Comparison of ENCODE assay signal across 13 cellular contexts in the genomic region with DNA sequence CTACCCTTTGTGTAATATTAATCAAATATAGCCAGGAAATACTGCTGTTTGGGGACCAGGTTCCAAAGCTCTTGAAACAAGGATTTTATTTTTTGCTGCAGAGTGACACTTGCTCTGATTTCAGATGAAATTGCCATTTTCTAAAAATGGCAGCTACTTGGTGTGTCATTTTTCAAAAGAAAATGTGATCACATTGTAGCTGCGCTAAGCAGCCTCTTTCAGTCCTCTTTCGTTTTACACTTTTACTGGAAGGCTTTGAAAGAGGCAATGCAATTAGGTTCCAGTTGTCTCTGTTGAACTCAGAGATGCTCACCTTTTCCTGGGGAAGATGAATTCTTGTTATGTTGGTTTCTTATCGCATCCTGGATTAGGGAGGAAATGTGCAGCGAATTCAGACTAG.
DNase-seq lines count a peak whose midpoint lies in the region; ATAC-seq and TF ChIP-seq lines count a peak whose summit lies in the region.
"Had no signal": no experiment of that assay in that cellular context is flagged by ENCODE, and none has a peak within 500 bp of the region (broad histone marks: within the 10 kb centered on the region; RNA-seq: fewer than 3 reads in every experiment).

No MANE protein-coding gene starts in this region.

- no peaks in the 10 kb centered on the region for H3K27me3 Mint-ChIP-seq in activated CD4-positive, alpha-beta memory T cell treated with anti-CD3 and anti-CD28 coated beads for 36 hours
- H3K27me3 Mint-ChIP-seq in activated CD4-positive, alpha-beta memory T cell treated with anti-CD3 and anti-CD28 coated beads, Interleukin-2, amount 10 ng/mL, durations not matched to agents 7 days and 5 days = no peaks in the 10 kb centered on the region
- no peaks in the 10 kb centered on the region for H3K27me3 Mint-ChIP-seq in T-helper 17 cell
- H3K27me3 Mint-ChIP-seq in nephron (ENCODE audit: low read depth) = no peaks in the 10 kb centered on the region

- no peaks in the 10 kb centered on the region for H3K9me3 Mint-ChIP-seq in activated CD4-positive, alpha-beta memory T cell treated with anti-CD3 and anti-CD28 coated beads for 36 hours
- no peaks in the 10 kb centered on the region for H3K9me3 Mint-ChIP-seq in activated CD4-positive, alpha-beta memory T cell treated with anti-CD3 and anti-CD28 coated beads, Interleukin-2, amount 10 ng/mL, durations not matched to agents 7 days and 5 days
- no peaks in the 10 kb centered on the region for H3K9me3 Mint-ChIP-seq in nephron
- H3K9me3 Mint-ChIP-seq: CD8-positive, alpha-beta memory T cell had no signal

- intact Hi-C loops in activated CD4-positive, alpha-beta memory T cell treated with anti-CD3 and anti-CD28 coated beads for 36 hours (cut with micrococcal nuclease) = loop anchor here (1.0 to 10.0 kb wide), 4 partner anchors 52 to 789 kb away; no protein-coding TSS in a partner anchor

- no peaks in the 10 kb centered on the region for H3K36me3 Mint-ChIP-seq in activated CD4-positive, alpha-beta memory T cell treated with anti-CD3 and anti-CD28 coated beads for 36 hours
- H3K36me3 Mint-ChIP-seq in activated CD4-positive, alpha-beta memory T cell treated with anti-CD3 and anti-CD28 coated beads, Interleukin-2, amount 10 ng/mL, durations not matched to agents 7 days and 5 days (ENCODE audit: low read depth) = no peaks in the 10 kb centered on the region
- H3K36me3 Mint-ChIP-seq in T-helper 17 cell (ENCODE audit: low read depth) = no peaks in the 10 kb centered on the region
- no peaks in the 10 kb centered on the region for H3K36me3 Mint-ChIP-seq in nephron (ENCODE audit: low read depth)
- H3K36me3 Mint-ChIP-seq: CD8-positive, alpha-beta memory T cell had no signal

- peak overlapping the region; percentile 39 for H3K4me3 Mint-ChIP-seq in activated CD4-positive, alpha-beta memory T cell treated with anti-CD3 and anti-CD28 coated beads for 36 hours
- no peak overlapping the region for H3K4me3 Mint-ChIP-seq in activated CD4-positive, alpha-beta memory T cell treated with anti-CD3 and anti-CD28 coated beads, Interleukin-2, amount 10 ng/mL, durations not matched to agents 7 days and 5 days
- no peak overlapping the region for H3K4me3 Mint-ChIP-seq in T-helper 17 cell
- peak overlapping the region in 1 of 3 experiments; percentile 34 for H3K4me3 Mint-ChIP-seq in nephron
- H3K4me3 Mint-ChIP-seq: CD8-positive, alpha-beta memory T cell had no signal

- peak; percentile 14 for ATAC-seq in GM19324 (IDR thresholded peaks at IDR 0.05; ENCODE audit: low FRiP score, unreplicated experiment)
- ATAC-seq in T-helper 17 cell = no peak
- ATAC-seq: stimulated activated naive CD8-positive, alpha-beta T cell treated with anti-CD3 and anti-CD28 coated beads, Interleukin-15, Interleukin-2, amounts not matched to agents 100 U/mL and 50 U/mL, for 24 hours had no signal

- H3K4me1 Mint-ChIP-seq in activated CD4-positive, alpha-beta memory T cell treated with anti-CD3 and anti-CD28 coated beads for 36 hours (ENCODE audit: low read depth) = peaks cover 22% of the 10 kb centered on the region
- H3K4me1 Mint-ChIP-seq in activated CD4-positive, alpha-beta memory T cell treated with anti-CD3 and anti-CD28 coated beads, Interleukin-2, amount 10 ng/mL, durations not matched to agents 7 days and 5 days = peaks cover 12% of the 10 kb centered on the region
- H3K4me1 Mint-ChIP-seq in T-helper 17 cell = peaks cover 10% of the 10 kb centered on the region
- peaks cover 11% of the 10 kb centered on the region for H3K4me1 Mint-ChIP-seq in nephron

- CTCF ChIA-PET in activated CD4-positive, alpha-beta memory T cell treated with anti-CD3 and anti-CD28 coated beads for 36 hours (lab: Charles Lee) = interaction anchor here (0.6 to 1.9 kb wide), 7 partner anchors 11 to 786 kb away, joined by 3 to 6 read pairs (median 4); no protein-coding TSS in a partner anchor
- CTCF ChIA-PET in activated CD4-positive, alpha-beta memory T cell treated with anti-CD3 and anti-CD28 coated beads, Interleukin-2, amount 10 ng/mL, durations not matched to agents 7 days and 5 days (lab: Charles Lee) = interaction anchor here (0.5 to 3.5 kb wide), 9 partner anchors 12 to 1527 kb away, joined by 3 to 13 read pairs (median 3); no protein-coding TSS in a partner anchor

- TF ChIP-seq CTCF in nephron (IDR thresholded peaks at IDR 0.05; ENCODE audit: unreplicated experiment in 3 of 3) = no peak

- peak overlapping the region; percentile 89 for H3K27ac Mint-ChIP-seq in activated CD4-positive, alpha-beta memory T cell treated with anti-CD3 and anti-CD28 coated beads for 36 hours
- no peak overlapping the region for H3K27ac Mint-ChIP-seq in activated CD4-positive, alpha-beta memory T cell treated with anti-CD3 and anti-CD28 coated beads, Interleukin-2, amount 10 ng/mL, durations not matched to agents 7 days and 5 days
- peak overlapping the region; percentile 37 for H3K27ac Mint-ChIP-seq in T-helper 17 cell
- H3K27ac Mint-ChIP-seq in nephron = peak overlapping the region in 2 of 3 experiments; percentile 26 to 79

- DNase-seq in activated CD4-positive, alpha-beta memory T cell treated with anti-CD3 and anti-CD28 coated beads for 36 hours = no peak
- no peak for DNase-seq in activated CD4-positive, alpha-beta memory T cell treated with anti-CD3 and anti-CD28 coated beads, Interleukin-2, amount 10 ng/mL, durations not matched to agents 7 days and 5 days
- DNase-seq in T-helper 17 cell = no peak
- no peak for DNase-seq in LoVo (ENCODE audit: low spot score)
- DNase-seq in NK-92 treated with Interleukin-12 subunit alpha and Interleukin-12 subunit beta, amount 100 ng/mL, for 24 hours (lab: John Stamatoyannopoulos, UW) = no peak
- DNase-seq in stimulated activated CD4-positive, alpha-beta T cell treated with anti-CD3 and anti-CD28 coated beads, Interleukin-4, amount 100 ng/mL, for 4 hours = no peak
- DNase-seq: cerebellar nuclear complex; NCI-H1048; NCI-H524 treated with DMSO at 0.1 percent for 48 hours; stimulated activated naive CD8-positive, alpha-beta T cell treated with anti-CD3 and anti-CD28 coated beads, Interleukin-15, Interleukin-2, amounts not matched to agents 100 U/mL and 50 U/mL, for 24 hours had no signal

- POLR2A ChIA-PET in activated CD4-positive, alpha-beta memory T cell treated with anti-CD3 and anti-CD28 coated beads for 36 hours (lab: Charles Lee) = no interaction called here
- POLR2A ChIA-PET in activated CD4-positive, alpha-beta memory T cell treated with anti-CD3 and anti-CD28 coated beads, Interleukin-2, amount 10 ng/mL, durations not matched to agents 7 days and 5 days (lab: Charles Lee) = no interaction called here

- no peaks in the 10 kb centered on the region for H3K9me3 ChIP-seq in T-helper 17 cell (ENCODE audit: control insufficient read depth, low read length, poor library complexity, severe bottlenecking)
